In the genomic region with DNA sequence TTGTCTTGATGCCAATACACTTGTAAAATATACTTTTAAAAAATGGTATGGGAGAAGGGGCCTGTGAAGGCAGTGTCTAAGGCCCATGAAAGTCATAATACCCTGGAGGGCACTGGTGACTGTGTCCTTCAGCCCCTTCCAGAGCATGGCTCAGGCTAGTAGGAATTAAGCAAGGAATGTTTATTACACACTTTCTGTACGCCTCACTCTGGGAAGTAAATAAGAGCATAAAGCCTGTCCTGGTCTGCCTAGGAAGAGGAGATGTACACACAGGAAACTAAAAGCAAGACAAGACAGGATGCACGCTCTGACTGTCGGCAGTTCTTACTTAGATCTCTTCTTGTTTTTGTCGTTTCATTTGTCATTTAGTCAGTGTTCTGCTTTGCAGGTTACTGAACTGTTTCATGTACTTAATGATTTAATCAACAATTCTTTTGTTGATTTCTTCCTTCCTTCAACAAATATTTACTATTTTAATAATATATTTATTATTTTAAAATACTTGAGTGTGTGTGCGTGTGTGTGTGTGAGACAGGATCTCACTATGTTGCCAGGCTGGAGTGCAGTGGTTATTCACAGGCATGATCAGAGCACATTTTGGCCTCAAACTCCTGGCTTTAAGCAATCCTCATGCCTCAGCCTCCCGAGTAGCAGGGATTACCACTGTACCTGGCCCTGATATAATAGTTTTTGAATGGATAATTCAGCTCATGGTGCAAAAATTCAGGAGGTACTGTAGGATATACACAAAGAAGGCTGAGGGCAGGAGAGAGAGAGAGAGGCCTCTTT, we compare ENCODE assay signal across 15 cellular contexts. TPM values are rescaled to one million over a fixed set of nuclear protein-coding genes. Genes with fewer than 3 reads are reported as not detected.
A peak's percentile ranks its signal among the peaks of the same experiment; 100 is the strongest.
DNase-seq lines count a peak whose midpoint lies in the region; ATAC-seq, FAIRE-seq and TF ChIP-seq lines count a peak whose summit lies in the region.
"Had no signal": no experiment of that assay in that cellular context is flagged by ENCODE, and none has a peak within 500 bp of the region (broad histone marks: within the 10 kb centered on the region; RNA-seq: fewer than 3 reads in every experiment).

No MANE protein-coding gene starts in this region.

- CTCF ChIA-PET in CD4-positive, alpha-beta T cell (lab: Charles Lee), result interaction anchor here (0.7 to 0.8 kb wide), 2 partner anchors 23 to 811 kb away, joined by 3 to 4 read pairs; no protein-coding TSS in a partner anchor
- CTCF ChIA-PET in SK-N-SH (lab: Yijun Ruan, JAX), result interaction anchor here (0.6 to 1.1 kb wide), 3 partner anchors 74 to 368 kb away, joined by 3 to 4 read pairs (median 3); no protein-coding TSS in a partner anchor

- no peaks in the 10 kb centered on the region for H3K9me3 Mint-ChIP-seq in CD4-positive, alpha-beta T cell
- H3K9me3 Mint-ChIP-seq: immature natural killer cell had no signal

- FAIRE-seq in GM18507 (lab: Jason Lieb, UNC), result peak; percentile 87

- peak overlapping the region; percentile 92 for H3K27ac Mint-ChIP-seq in CD4-positive, alpha-beta T cell
- H3K27ac Mint-ChIP-seq: immature natural killer cell had no signal

- TF ChIP-seq CTCF in CD4-positive, alpha-beta T cell (IDR thresholded peaks at IDR 0.05), result no peak
- TF ChIP-seq CTCF in VCaP (conservative IDR thresholded peaks at IDR 0.05) (no peak), lower lobe of right lung (IDR thresholded peaks at IDR 0.05) (no peak), SK-N-SH (IDR thresholded peaks at IDR 0.05) (no peak)

- H3K36me3 ChIP-seq in lower lobe of right lung (no peaks in the 10 kb centered on the region), SK-N-SH (replicated peaks in 1 of 2; ENCODE audit: control insufficient read depth in 1 of 2, insufficient read depth in 2 of 2, low read length in 1 of 2) (no peaks in the 10 kb centered on the region)
- H3K36me3 ChIP-seq: suprapubic skin had no signal

- H3K79me2 ChIP-seq in SK-N-SH (ENCODE audit: insufficient read depth), result no peaks in the 10 kb centered on the region

- no peaks in the 10 kb centered on the region for H4K20me1 ChIP-seq in SK-N-SH (ENCODE audit: insufficient read depth)

- no peak overlapping the region for H3K4me3 ChIP-seq in lower lobe of right lung
- H3K4me3 ChIP-seq in SK-N-SH (ENCODE audit: low read depth in 2 of 2, low read length in 1 of 2), result no peak overlapping the region
- H3K4me3 ChIP-seq: body of pancreas, suprapubic skin had no signal

- H3F3A ChIP-seq in SK-N-SH (replicated peaks; ENCODE audit: insufficient read depth), result no peaks in the 10 kb centered on the region

- WGBS in SK-N-SH (ENCODE audit: low lambda C conversion rate), result 81% methylated on average over 6 of the region's 6 CpGs

- no peak overlapping the region for H3K9ac ChIP-seq in SK-N-SH

- intact Hi-C loops in CD4-positive, alpha-beta T cell (cut with DNase I, micrococcal nuclease), result no loop called here
- intact Hi-C loops in lower lobe of right lung (cut with DNase I), result no loop called here

- peak in 1 of 10 experiments; percentile 13 for DNase-seq in CD4-positive, alpha-beta T cell
- DNase-seq in GM18507 (ENCODE audit: extremely low spot score, insufficient read length, low read depth), result peak; percentile 36
- DNase-seq in lower lobe of right lung, result no peak
- no peak for DNase-seq in NCI-H2029 (lab: John Stamatoyannopoulos, UW)
- DNase-seq in OCI-M2 (lab: John Stamatoyannopoulos, UW; ENCODE audit: unreplicated experiment), result no peak
- DNase-seq in pons (ENCODE audit: low spot score), result no peak
- no peak for DNase-seq in SK-N-SH
- DNase-seq: body of pancreas; Calu3; immature natural killer cell; occipital lobe; stimulated activated CD4-positive, alpha-beta T cell treated with anti-CD3 and anti-CD28 coated beads, Interleukin-4, amount 100 ng/mL, for 1 hour had no signal

- H3K4me1 ChIP-seq in lower lobe of right lung (peaks cover 17% of the 10 kb centered on the region), SK-N-SH (ENCODE audit: control insufficient read depth in 1 of 2, insufficient read depth in 2 of 2, low read depth in 1 of 2, low read length in 1 of 2) (peaks cover 0 to under 1% of the 10 kb centered on the region in 2 experiments; a peak in 2 of 4 replicates)
- H3K4me1 ChIP-seq: body of pancreas, suprapubic skin had no signal

- no peaks in the 10 kb centered on the region for H3K27me3 ChIP-seq in CD4-positive, alpha-beta T cell (ENCODE audit: control insufficient read depth, insufficient read depth, low read length)
- H3K27me3 ChIP-seq in lower lobe of right lung (ENCODE audit: low read depth), result no peaks in the 10 kb centered on the region
- H3K27me3 ChIP-seq in SK-N-SH (ENCODE audit: insufficient read depth), result no peaks in the 10 kb centered on the region
- H3K27me3 ChIP-seq: body of pancreas, suprapubic skin had no signal

- peaks cover 35% of the 10 kb centered on the region for H3K4me1 Mint-ChIP-seq in CD4-positive, alpha-beta T cell (ENCODE audit: low read depth)
- H3K4me1 Mint-ChIP-seq: immature natural killer cell had no signal

- H3K36me3 Mint-ChIP-seq in CD4-positive, alpha-beta T cell (ENCODE audit: low read depth), result no peaks in the 10 kb centered on the region
- H3K36me3 Mint-ChIP-seq: immature natural killer cell had no signal

- H2AFZ ChIP-seq in SK-N-SH (ENCODE audit: low read depth), result no peak overlapping the region

- TF ChIP-seq EP300 in SK-N-SH (IDR thresholded peaks at IDR 0.05; ENCODE audit: borderline replicate concordance in 1 of 2, low read depth in 1 of 2, low read length in 1 of 2), result no peak

- ATAC-seq in CD4-positive, alpha-beta T cell (ENCODE audit: poor library complexity), result peak; percentile 90
- no peak for ATAC-seq in lower lobe of right lung
- ATAC-seq: body of pancreas, Panc1 had no signal

- H3K27me3 Mint-ChIP-seq in CD4-positive, alpha-beta T cell, result no peaks in the 10 kb centered on the region

- no peaks in the 10 kb centered on the region for H3K9me3 ChIP-seq in CD4-positive, alpha-beta T cell (ENCODE audit: control insufficient read depth, low read length)
- no peaks in the 10 kb centered on the region for H3K9me3 ChIP-seq in lower lobe of right lung
- H3K9me3 ChIP-seq in SK-N-SH, result no peaks in the 10 kb centered on the region
- H3K9me3 ChIP-seq: body of pancreas, suprapubic skin had no signal

- peak overlapping the region; percentile 54 for H3K27ac ChIP-seq in CD4-positive, alpha-beta T cell (ENCODE audit: low read depth, low read length)
- H3K27ac ChIP-seq in VCaP (peak overlapping the region; percentile 73), lower lobe of right lung (peak overlapping the region; percentile 59), SK-N-SH (ENCODE audit: low read depth in 2 of 2, low read length in 1 of 2) (no peak overlapping the region)
- H3K27ac ChIP-seq: body of pancreas, suprapubic skin had no signal

- no peak for TF ChIP-seq RAD21 in SK-N-SH (IDR thresholded peaks at IDR 0.05; ENCODE audit: low read length)

- H3K4me2 ChIP-seq in SK-N-SH, result no peak overlapping the region

- H3K9me2 ChIP-seq in SK-N-SH, result no peaks in the 10 kb centered on the region

- POLR2A ChIA-PET in CD4-positive, alpha-beta T cell (lab: Charles Lee), result interaction anchor here (0.7 to 1.7 kb wide), 4 partner anchors 8 to 12 kb away, joined by 4 to 10 read pairs (median 7); a partner anchor contains a TSS
- POLR2A ChIA-PET in SK-N-SH (lab: Yijun Ruan, JAX), result interaction anchor here (0.8 kb wide), 1 partner anchor 157 kb away, joined by 3 read pairs; no protein-coding TSS in a partner anchor

- peak overlapping the region; percentile 58 for H3K4me3 Mint-ChIP-seq in CD4-positive, alpha-beta T cell
- H3K4me3 Mint-ChIP-seq: immature natural killer cell had no signal

TF ChIP-seq in SK-N-SH, 30 proteins besides CTCF, POLR2A, EP300 and RAD21 (continues in another document):
- TF ChIP-seq TCF12 (IDR thresholded peaks at IDR 0.05), result no peak
- TF ChIP-seq, protein P1, sequence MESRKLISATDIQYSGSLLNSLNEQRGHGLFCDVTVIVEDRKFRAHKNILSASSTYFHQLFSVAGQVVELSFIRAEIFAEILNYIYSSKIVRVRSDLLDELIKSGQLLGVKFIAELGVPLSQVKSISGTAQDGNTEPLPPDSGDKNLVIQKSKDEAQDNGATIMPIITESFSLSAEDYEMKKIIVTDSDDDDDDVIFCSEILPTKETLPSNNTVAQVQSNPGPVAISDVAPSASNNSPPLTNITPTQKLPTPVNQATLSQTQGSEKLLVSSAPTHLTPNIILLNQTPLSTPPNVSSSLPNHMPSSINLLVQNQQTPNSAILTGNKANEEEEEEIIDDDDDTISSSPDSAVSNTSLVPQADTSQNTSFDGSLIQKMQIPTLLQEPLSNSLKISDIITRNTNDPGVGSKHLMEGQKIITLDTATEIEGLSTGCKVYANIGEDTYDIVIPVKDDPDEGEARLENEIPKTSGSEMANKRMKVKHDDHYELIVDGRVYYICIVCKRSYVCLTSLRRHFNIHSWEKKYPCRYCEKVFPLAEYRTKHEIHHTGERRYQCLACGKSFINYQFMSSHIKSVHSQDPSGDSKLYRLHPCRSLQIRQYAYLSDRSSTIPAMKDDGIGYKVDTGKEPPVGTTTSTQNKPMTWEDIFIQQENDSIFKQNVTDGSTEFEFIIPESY (IDR thresholded peaks at IDR 0.05; ENCODE audit: borderline replicate concordance, low read depth), result no peak
- no peak for TF ChIP-seq TEAD4 (IDR thresholded peaks at IDR 0.05; ENCODE audit: borderline replicate concordance, insufficient read depth)
- no peak for TF ChIP-seq GABPA (IDR thresholded peaks at IDR 0.05; ENCODE audit: low read depth)
- TF ChIP-seq FOXJ3 (CRISPR knock-in tag; IDR thresholded peaks at IDR 0.05), result no peak
- no peak for TF ChIP-seq JUND (IDR thresholded peaks at IDR 0.05)
- TF ChIP-seq CHD2 (IDR thresholded peaks at IDR 0.05; ENCODE audit: low read length, partially characterized antibody), result no peak

RNA-seq across cellular contexts. Expression of a gene that starts 9.0 kb away (rescaled TPM):
- under 1 TPM; 0.59 to 0.69 TPM for total RNA-seq in CD4-positive, alpha-beta T cell
- 159 TPM for total RNA-seq in lower lobe of right lung
- polyA plus RNA-seq in SK-N-SH (2012; rRNA removed), result 3.8 and 4.5 TPM in 2 replicates
- polyA plus RNA-seq in SK-N-SH (2012; cell fraction: cytosol; rRNA removed), result 2.1 and 3.6 TPM in 2 replicates
- polyA plus RNA-seq in SK-N-SH (2012; cell fraction: nucleus; rRNA removed), result 16.1 and 18.7 TPM in 2 replicates
- polyA plus RNA-seq: immature natural killer cell had no signal

Comparison
In these comparisons a context has a peak if more than half of its experiments do, and no peak if none do; other contexts are left out.
1. H3K27ac ChIP-seq: peak in CD4-positive, alpha-beta T cell (single experiment), VCaP (single experiment) and lower lobe of right lung (single experiment); none in SK-N-SH (0 of 2).
2. RNA of a gene that starts 9.0 kb away (total RNA-seq): 159 TPM in lower lobe of right lung (single experiment); 0.59 to 0.69 TPM in CD4-positive, alpha-beta T cell; every median in the first group is over 10 times any median in the second.